ENCODE assay signal across 17 cellular contexts in genomic region chr2:3532941-3533340, GRCh38. TPM values are rescaled to one million over a fixed set of nuclear protein-coding genes. Genes with fewer than 3 reads are reported as not detected.
DNase-seq lines count a peak whose midpoint lies in the region; ATAC-seq, FAIRE-seq and TF ChIP-seq lines count a peak whose summit lies in the region.
"Had no signal": no experiment of that assay in that cellular context is flagged by ENCODE, and none has a peak within 500 bp of the region (broad histone marks: within the 10 kb centered on the region; RNA-seq: fewer than 3 reads in every experiment).

No MANE protein-coding gene starts in this region.

- peaks cover 0 to 4% of the 10 kb centered on the region in 2 donors for H3K36me3 ChIP-seq in stomach smooth muscle (ENCODE audit: control insufficient read depth in 2 of 2, insufficient read depth in 2 of 2, low read length in 2 of 2)

- no peaks in the 10 kb centered on the region for H3K27me3 ChIP-seq in stomach smooth muscle (ENCODE audit: control insufficient read depth in 1 of 2, insufficient read depth in 2 of 2, low read length in 2 of 2)

- peaks cover 27% of the 10 kb centered on the region for H3K4me1 ChIP-seq in stomach smooth muscle (ENCODE audit: control insufficient read depth, insufficient read depth, low read length)

- FAIRE-seq in urothelium cell line (lab: Jason Lieb, UNC): no peak
- FAIRE-seq: HepG2 had no signal

- TF ChIP-seq CTCF in RWPE1 (conservative IDR thresholded peaks at IDR 0.05; ENCODE audit: low read depth) (no peak), coronary artery (IDR thresholded peaks at IDR 0.05) (no peak)

- ATAC-seq in left lobe of liver: no peak
- ATAC-seq: HepG2 had no signal

- no peak for DNase-seq in RWPE1 (ENCODE audit: low spot score)
- peak; percentile 57 for DNase-seq in coronary artery (ENCODE audit: low spot score)
- peak; percentile 70 for DNase-seq in mucosa of gallbladder (ENCODE audit: low spot score)
- no peak for DNase-seq in NCI-H1694 treated with DMSO at 0.1 percent for 48 hours (lab: John Stamatoyannopoulos, UW)
- no peak for DNase-seq in urothelium cell line (ENCODE audit: low spot score)
- DNase-seq in left lobe of liver (ENCODE audit: low spot score): no peak
- DNase-seq: DMS79 treated with DMSO at 0.1 percent for 48 hours, H7, HFFc6, KG1, NCI-H1417, NCI-H187 treated with DMSO at 0.1 percent for 48 hours, NCI-H2227 treated with DMSO at 0.1 percent for 48 hours, NCI-H524, NCI-H82 had no signal

- peak overlapping the region in 1 of 2 donors; percentile 13 for H3K9ac ChIP-seq in stomach smooth muscle (ENCODE audit: low read length in 2 of 2)

- H3K27ac ChIP-seq in RWPE1: peak overlapping the region; percentile 99
- no peak overlapping the region for H3K27ac ChIP-seq in coronary artery
- peak overlapping the region; percentile 62 for H3K27ac ChIP-seq in stomach smooth muscle (ENCODE audit: low read length)

- H3K4me3 ChIP-seq in coronary artery (no peak overlapping the region), stomach smooth muscle (ENCODE audit: low read length in 2 of 2) (peak overlapping the region in 1 of 2 donors; percentile 40)

- CTCF ChIA-PET in RWPE1 (lab: Yijun Ruan, JAX): no interaction called here

- POLR2A ChIA-PET in RWPE1 (lab: Yijun Ruan, JAX; ENCODE audit: low non-redundant PET): no interaction called here

- no peaks in the 10 kb centered on the region for H3K9me3 ChIP-seq in stomach smooth muscle (ENCODE audit: control insufficient read depth in 2 of 2, low read length in 2 of 2)

RNA-seq across cellular contexts. Expression of gene ADI1, which starts 13.6 kb away (rescaled TPM):
- total RNA-seq in mucosa of gallbladder: 223 TPM
- 297 TPM for total RNA-seq in left lobe of liver

RNA-seq across cellular contexts. Expression of gene RNASEH1, which starts 25.2 kb away (rescaled TPM):
- 14.9 TPM for total RNA-seq in mucosa of gallbladder
- total RNA-seq in left lobe of liver: 9.5 TPM

RNA-seq across cellular contexts. Expression of gene RPS7, which starts 42.1 kb away (rescaled TPM):
- 690 TPM for total RNA-seq in mucosa of gallbladder
- total RNA-seq in left lobe of liver: 388 TPM

Comparison
In these comparisons a context has a peak if more than half of its experiments do, and no peak if none do; other contexts are left out.
1. DNase-seq: peak in coronary artery (single experiment) and mucosa of gallbladder (single experiment); none in RWPE1 (single experiment), NCI-H1694 treated with DMSO at 0.1 percent for 48 hours (single experiment), urothelium cell line (single experiment) and left lobe of liver (single experiment).
2. H3K27ac ChIP-seq: peak in RWPE1 (single experiment) and stomach smooth muscle (single experiment); none in coronary artery (0 of 2).